In genomic region chr4:8118531-8118930, GRCh38 we compare ENCODE assay signal across 22 cellular contexts. TPM values are rescaled to one million over a fixed set of nuclear protein-coding genes. Genes with fewer than 3 reads are reported as not detected.
DNase-seq lines count a peak whose midpoint lies in the region; ATAC-seq lines count a peak whose summit lies in the region.
"Had no signal": no experiment of that assay in that cellular context is flagged by ENCODE, and none has a peak within 500 bp of the region (broad histone marks: within the 10 kb centered on the region; RNA-seq: fewer than 3 reads in every experiment).

No MANE protein-coding gene starts in this region.

- no peak overlapping the region for H4K8ac ChIP-seq in neuronal stem cell (ENCODE audit: low read depth, low read length)

- ATAC-seq in Right ventricle myocardium inferior (no peak), left cardiac atrium (no peak), HG02973 (IDR thresholded peaks at IDR 0.05; ENCODE audit: unreplicated experiment) (no peak)
- ATAC-seq in central memory CD8-positive, alpha-beta T cell (replicated peaks; ENCODE audit: extremely low read depth, poor library complexity, severe bottlenecking): no peak
- ATAC-seq: GM23338, HCT116 had no signal

- peak overlapping the region; percentile 57 for H2BK5ac ChIP-seq in neuronal stem cell (ENCODE audit: low read length)

- H3K27me3 Mint-ChIP-seq in central memory CD8-positive, alpha-beta T cell: no peaks in the 10 kb centered on the region
- H3K27me3 Mint-ChIP-seq: CD4-positive, alpha-beta T cell had no signal

- no peak overlapping the region for H2AFZ ChIP-seq in neuronal stem cell (ENCODE audit: low read length)
- H2AFZ ChIP-seq: GM23338 had no signal

- intact Hi-C loops in Right ventricle myocardium inferior (cut with DNase I): no loop called here
- intact Hi-C loops in left cardiac atrium (cut with DNase I): no loop called here

- H3K36me3 Mint-ChIP-seq in central memory CD8-positive, alpha-beta T cell (ENCODE audit: insufficient read depth): peaks cover 4% of the 10 kb centered on the region

- peaks cover 29% of the 10 kb centered on the region for H3K4me1 Mint-ChIP-seq in central memory CD8-positive, alpha-beta T cell

- H3K23ac ChIP-seq in neuronal stem cell (ENCODE audit: low read depth, low read length, poor library complexity): no peak overlapping the region

- no peaks in the 10 kb centered on the region for H3K36me3 ChIP-seq in neuronal stem cell (replicated peaks in 1 of 2; ENCODE audit: control insufficient read depth in 2 of 2, insufficient read depth in 2 of 2, low read length in 2 of 2)

- no peaks in the 10 kb centered on the region for H3K9me3 ChIP-seq in neuronal stem cell (replicated peaks in 1 of 2; ENCODE audit: control insufficient read depth in 2 of 2, insufficient read depth in 1 of 2, low read depth in 1 of 2, low read length in 2 of 2)

- H3K4me1 ChIP-seq in neuronal stem cell (ENCODE audit: control insufficient read depth in 2 of 2, insufficient read depth in 1 of 2, low read depth in 1 of 2, low read length in 2 of 2): peaks cover 0 to 7% of the 10 kb centered on the region in 2 donors

- H3K27ac ChIP-seq in neuronal stem cell (replicated peaks; ENCODE audit: low read length): no peak overlapping the region
- H3K27ac ChIP-seq: HL-60 had no signal

- no peak overlapping the region for H2BK15ac ChIP-seq in neuronal stem cell (ENCODE audit: low read length)

- peak overlapping the region; percentile 39 for H3K27ac Mint-ChIP-seq in central memory CD8-positive, alpha-beta T cell (ENCODE audit: low read depth)
- H3K27ac Mint-ChIP-seq: CD4-positive, alpha-beta T cell; GM23338 had no signal

- H2BK12ac ChIP-seq in neuronal stem cell (ENCODE audit: low read length): no peak overlapping the region

- no peak overlapping the region for H3K14ac ChIP-seq in neuronal stem cell (ENCODE audit: low read length)

- no peaks in the 10 kb centered on the region for H3K79me1 ChIP-seq in neuronal stem cell (ENCODE audit: low read depth, low read length)

- H3K18ac ChIP-seq in neuronal stem cell (ENCODE audit: low read length): no peak overlapping the region

- DNase-seq in Right ventricle myocardium inferior (ENCODE audit: missing footprints) (peak; percentile 60), left cardiac atrium (no peak), neuronal stem cell (ENCODE audit: low spot score) (no peak), AG20443 (ENCODE audit: low spot score) (no peak)
- no peak for DNase-seq in central memory CD8-positive, alpha-beta T cell (ENCODE audit: low spot score in 2 of 2)
- no peak for DNase-seq in effector CD8-positive, alpha-beta T cell (lab: John Stamatoyannopoulos, UW)
- DNase-seq: 8988T; ACHN; CD4-positive, alpha-beta T cell; DMS53; NCI-H1048; NCI-H1417 treated with DMSO at 0.1 percent for 48 hours; NCI-H1694 treated with DMSO at 0.1 percent for 48 hours; NCI-H2081; NCI-H2227 treated with DMSO at 0.1 percent for 48 hours; NCI-H526 treated with DMSO at 0.1 percent for 48 hours; RPMI8226; SHP77 treated with DMSO at 0.1 percent for 48 hours had no signal

- no peak overlapping the region for H3K4ac ChIP-seq in neuronal stem cell (ENCODE audit: low read length)

- H2BK120ac ChIP-seq in neuronal stem cell (ENCODE audit: low read depth, low read length): no peak overlapping the region

- H3K4me3 ChIP-seq in neuronal stem cell (ENCODE audit: low read length in 2 of 2): no peak overlapping the region
- H3K4me3 ChIP-seq: GM23338 had no signal

- no peaks in the 10 kb centered on the region for H3K9me3 Mint-ChIP-seq in central memory CD8-positive, alpha-beta T cell
- H3K9me3 Mint-ChIP-seq: CD4-positive, alpha-beta T cell had no signal

- H4K91ac ChIP-seq in neuronal stem cell (ENCODE audit: low read depth, low read length, poor library complexity): no peak overlapping the region

- H3K9ac ChIP-seq in neuronal stem cell (ENCODE audit: low read depth, low read length, poor library complexity): no peak overlapping the region

- H3K27me3 ChIP-seq in neuronal stem cell (ENCODE audit: control insufficient read depth in 3 of 3, insufficient read depth in 3 of 3, low read depth in 1 of 3, low read length in 3 of 3): peaks cover 0 to 19% (median 0%) of the 10 kb centered on the region in 3 experiments

- no CpG with 5 or more reads among the region's 6 CpGs for WGBS in neuronal stem cell (ENCODE audit: extremely low coverage in 2 of 2, insufficient read length in 2 of 2, insufficient replicate concordance in 1 of 2), 2 donors

- H3K4me3 Mint-ChIP-seq in central memory CD8-positive, alpha-beta T cell: no peak overlapping the region
- H3K4me3 Mint-ChIP-seq: CD4-positive, alpha-beta T cell; GM23338 had no signal

- peak overlapping the region; percentile 34 for H2AK5ac ChIP-seq in neuronal stem cell (ENCODE audit: low read depth, low read length)

- no peak overlapping the region for H3K4me2 ChIP-seq in neuronal stem cell (ENCODE audit: insufficient read depth, low read length, poor library complexity, severe bottlenecking)
- H3K4me2 ChIP-seq: GM23338 had no signal

RNA-seq across cellular contexts. Expression of gene ABLIM2, which starts 40.1 kb away (rescaled TPM):
- total RNA-seq in Right ventricle myocardium inferior: 24.9 TPM
- total RNA-seq in left cardiac atrium: 10 to 100 TPM; 14.3 to 23.1 TPM
- polyA plus RNA-seq in neuronal stem cell (2013, experiment 1 of 2): 0.78 TPM
- polyA plus RNA-seq in neuronal stem cell (2013, experiment 2 of 2): 0.93 TPM
